1 cellular context compared by ENCODE assay signal in the genomic region with DNA sequence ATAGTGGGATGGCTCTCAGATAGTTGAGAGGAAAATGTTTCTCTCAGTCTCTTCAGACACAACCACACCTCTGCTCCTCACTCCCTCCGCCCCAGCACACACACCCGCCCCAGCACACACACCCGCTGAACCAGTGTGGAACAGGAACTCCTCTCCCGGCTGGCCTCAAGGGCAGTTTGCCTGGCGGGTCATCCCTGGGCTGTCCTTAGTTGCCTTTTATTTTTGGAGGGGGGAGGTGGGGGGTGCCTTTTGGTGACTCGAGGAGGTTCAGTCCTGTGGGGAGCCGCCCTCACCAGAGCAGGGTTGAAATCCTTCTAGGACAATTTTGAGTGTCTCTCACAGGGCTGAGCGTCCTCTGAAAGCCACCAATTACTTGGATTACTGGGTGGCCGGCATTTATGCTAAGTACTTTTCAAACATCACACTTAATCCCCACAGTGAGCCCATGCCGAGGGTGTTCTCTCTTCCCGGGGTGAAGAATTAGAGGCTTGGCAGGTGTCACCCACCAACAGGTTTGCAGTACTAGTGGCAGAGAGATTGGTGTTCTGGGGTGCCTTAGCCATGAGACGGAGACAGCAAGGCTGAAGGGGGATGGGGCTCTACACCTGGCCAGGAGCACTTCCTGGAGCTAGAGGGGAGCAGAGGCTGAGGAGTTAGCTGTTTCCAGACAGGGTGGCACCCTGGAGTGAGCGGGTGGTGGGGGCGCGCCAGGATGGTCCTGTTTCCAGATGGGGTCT.
TF ChIP-seq lines count a peak whose summit lies in the region.

No MANE protein-coding gene starts in this region.

TF ChIP-seq in HEK293, 187 proteins besides CTCF, POLR2A, EP300 and RAD21:
- TF ChIP-seq EGR2 (tag by site-specific recombination; IDR thresholded peaks at IDR 0.05; ENCODE audit: low read depth) (no peak; the same call in 1 of the 2 replicates), ZNF157 (tag by site-specific recombination; IDR thresholded peaks at IDR 0.05) (no peak), ZFP37 (tag by site-specific recombination; IDR thresholded peaks at IDR 0.05) (no peak), KLF1 (tag by site-specific recombination; IDR thresholded peaks at IDR 0.05) (peak; percentile 64), ZIC2 (tag by site-specific recombination; IDR thresholded peaks at IDR 0.05) (peak; percentile 88)
- TF ChIP-seq, protein P1, sequence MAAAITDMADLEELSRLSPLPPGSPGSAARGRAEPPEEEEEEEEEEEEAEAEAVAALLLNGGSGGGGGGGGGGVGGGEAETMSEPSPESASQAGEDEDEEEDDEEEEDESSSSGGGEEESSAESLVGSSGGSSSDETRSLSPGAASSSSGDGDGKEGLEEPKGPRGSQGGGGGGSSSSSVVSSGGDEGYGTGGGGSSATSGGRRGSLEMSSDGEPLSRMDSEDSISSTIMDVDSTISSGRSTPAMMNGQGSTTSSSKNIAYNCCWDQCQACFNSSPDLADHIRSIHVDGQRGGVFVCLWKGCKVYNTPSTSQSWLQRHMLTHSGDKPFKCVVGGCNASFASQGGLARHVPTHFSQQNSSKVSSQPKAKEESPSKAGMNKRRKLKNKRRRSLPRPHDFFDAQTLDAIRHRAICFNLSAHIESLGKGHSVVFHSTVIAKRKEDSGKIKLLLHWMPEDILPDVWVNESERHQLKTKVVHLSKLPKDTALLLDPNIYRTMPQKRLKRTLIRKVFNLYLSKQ (tag by site-specific recombination; IDR thresholded peaks at IDR 0.05; ENCODE audit: borderline replicate concordance) = no peak
- TF ChIP-seq, protein P2, sequence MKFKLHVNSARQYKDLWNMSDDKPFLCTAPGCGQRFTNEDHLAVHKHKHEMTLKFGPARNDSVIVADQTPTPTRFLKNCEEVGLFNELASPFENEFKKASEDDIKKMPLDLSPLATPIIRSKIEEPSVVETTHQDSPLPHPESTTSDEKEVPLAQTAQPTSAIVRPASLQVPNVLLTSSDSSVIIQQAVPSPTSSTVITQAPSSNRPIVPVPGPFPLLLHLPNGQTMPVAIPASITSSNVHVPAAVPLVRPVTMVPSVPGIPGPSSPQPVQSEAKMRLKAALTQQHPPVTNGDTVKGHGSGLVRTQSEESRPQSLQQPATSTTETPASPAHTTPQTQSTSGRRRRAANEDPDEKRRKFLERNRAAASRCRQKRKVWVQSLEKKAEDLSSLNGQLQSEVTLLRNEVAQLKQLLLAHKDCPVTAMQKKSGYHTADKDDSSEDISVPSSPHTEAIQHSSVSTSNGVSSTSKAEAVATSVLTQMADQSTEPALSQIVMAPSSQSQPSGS (tag by site-specific recombination; IDR thresholded peaks at IDR 0.05; ENCODE audit: low read depth) = no peak
